In genomic region chr2:3193423-3194330, GRCh38 we compare ENCODE assay signal across 21 cellular contexts.
DNase-seq lines count a peak whose midpoint lies in the region; ATAC-seq, FAIRE-seq and TF ChIP-seq lines count a peak whose summit lies in the region.
"Had no signal": no experiment of that assay in that cellular context is flagged by ENCODE, and none has a peak within 500 bp of the region (broad histone marks: within the 10 kb centered on the region; RNA-seq: fewer than 3 reads in every experiment).

No MANE protein-coding gene starts in this region.

- TF ChIP-seq EP300 in Ishikawa (IDR thresholded peaks at IDR 0.05; ENCODE audit: borderline replicate concordance) (no peak), K562 (IDR thresholded peaks at IDR 0.05; ENCODE audit: low read length) (no peak)

- H3K27me3 ChIP-seq in K562 (ENCODE audit: control insufficient read depth in 2 of 2, insufficient read depth in 2 of 2, low read length in 2 of 2): no peaks in the 10 kb centered on the region
- H3K27me3 ChIP-seq: heart left ventricle, MG63 had no signal

- H3K9me1 ChIP-seq in K562 (ENCODE audit: control insufficient read depth, insufficient read depth, low read length): no peaks in the 10 kb centered on the region

- intact Hi-C loops in K562 (cut with micrococcal nuclease): no loop called here

- H3K9me3 ChIP-seq in K562 (replicated peaks; ENCODE audit: control insufficient read depth, insufficient read depth, low read depth, low read length): no peaks in the 10 kb centered on the region
- H3K9me3 ChIP-seq: heart left ventricle, MG63, mucosa of descending colon, psoas muscle had no signal

- in situ Hi-C loops in K562 (cut with MboI): no loop called here

- TF ChIP-seq POLR2A in K562 (conservative IDR thresholded peaks at IDR 0.05): no peak

- TF ChIP-seq CTCF in K562 (IDR thresholded peaks at IDR 0.05 in 2 of 3, conservative IDR thresholded peaks at IDR 0.05 in 1 of 3; ENCODE audit: insufficient read depth in 2 of 3, low read depth in 1 of 3, low read length in 3 of 3): no peak

- H3K27ac ChIP-seq in K562 (ENCODE audit: extremely low read depth, low read depth, low read length): no peak overlapping the region
- H3K27ac ChIP-seq: heart left ventricle, psoas muscle, RWPE1 had no signal

- H3K4me1 ChIP-seq in K562 (replicated peaks in 1 of 2; ENCODE audit: control insufficient read depth in 2 of 2, insufficient read depth in 2 of 2, low read length in 2 of 2): peaks cover 0 to 4% of the 10 kb centered on the region in 2 experiments; a peak in 2 of 5 replicates
- H3K4me1 ChIP-seq: heart left ventricle had no signal

- CTCF ChIA-PET in K562 (lab: Yijun Ruan, JAX; ENCODE audit: low intra/inter-chr PET ratio): no interaction called here

- no peak overlapping the region for H3K4me3 ChIP-seq in K562
- H3K4me3 ChIP-seq: heart left ventricle, MG63, mucosa of descending colon, psoas muscle had no signal

- H4K20me1 ChIP-seq in K562 (replicated peaks; ENCODE audit: control insufficient read depth, insufficient read depth, low read length): no peaks in the 10 kb centered on the region; the same call in 1 of the 2 replicates

- H3K4me2 ChIP-seq in K562 (ENCODE audit: insufficient read depth, low read length): no peak overlapping the region

- no peak overlapping the region for H2AFZ ChIP-seq in K562 (ENCODE audit: low read depth, low read length)

- no peaks in the 10 kb centered on the region for H3K79me2 ChIP-seq in K562 (ENCODE audit: control insufficient read depth, insufficient read depth, low read length)

- BruUV-seq in K562 (replicated peaks; lab: Mats Ljungman, UMichigan): no TSS peak

- H3K9ac ChIP-seq in K562 (ENCODE audit: insufficient read depth in 1 of 2, low read depth in 2 of 2, low read length in 2 of 2): no peak overlapping the region

- ATAC-seq in K562 (no peak), HG03520 (IDR thresholded peaks at IDR 0.05; ENCODE audit: unreplicated experiment) (no peak), GM18519 (IDR thresholded peaks at IDR 0.05; ENCODE audit: low FRiP score, unreplicated experiment) (no peak)
- ATAC-seq: activated T-cell treated with anti-CD3 and anti-CD28 coated beads, Interleukin-2, amount 50 U/mL, for 72 hours; heart left ventricle; left lobe of liver; mucosa of descending colon; stimulated activated naive CD8-positive, alpha-beta T cell treated with anti-CD3 and anti-CD28 coated beads, Interleukin-15, amount 100 ng/mL, for 72 hours had no signal

- POLR2A ChIA-PET in K562 (lab: Yijun Ruan, JAX): no interaction called here

- 83% methylated on average over 20 of the region's 22 CpGs for WGBS in K562 (ENCODE audit: insufficient coverage, low coverage, missing lambda C conversion rate)

- peak; percentile 49 for DNase-seq in NCI-H82 treated with DMSO at 0.1 percent for 48 hours (lab: John Stamatoyannopoulos, UW; ENCODE audit: unreplicated experiment)
- no peak for DNase-seq in K562 (ENCODE audit: extremely low read depth in 1 of 4, low spot score in 3 of 4)
- DNase-seq in renal cortical epithelial cell (ENCODE audit: low read depth): peak; percentile 33
- DNase-seq in amygdala (lab: John Stamatoyannopoulos, UW): no peak
- DNase-seq: activated CD4-positive, alpha-beta T cell treated with anti-CD3 and anti-CD28 coated beads for 4 hours; activated naive CD4-positive, alpha-beta T cell treated with anti-CD3 and anti-CD28 coated beads, Interleukin-2, amount 10 ng/mL, durations not matched to agents 7 days and 5 days; activated T-cell treated with anti-CD3 and anti-CD28 coated beads, Interleukin-2, amount 50 U/mL, for 72 hours; heart left ventricle; MG63; NCI-H187 treated with DMSO at 0.1 percent for 48 hours; NCI-H226; NK-92 treated with Interleukin-12 subunit alpha and Interleukin-12 subunit beta, amount 100 ng/mL, for 24 hours; stimulated activated CD4-positive, alpha-beta T cell treated with anti-CD3 and anti-CD28 coated beads, Interleukin-4, amount 100 ng/mL, for 4 hours; stimulated activated naive CD8-positive, alpha-beta T cell treated with anti-CD3 and anti-CD28 coated beads, Interleukin-15, amount 100 ng/mL, for 72 hours had no signal

- TF ChIP-seq RAD21 in Ishikawa (IDR thresholded peaks at IDR 0.05; ENCODE audit: low read depth) (no peak), K562 (CRISPR knock-in tag; conservative IDR thresholded peaks at IDR 0.05 in 1 of 2, IDR thresholded peaks at IDR 0.05 in 1 of 2) (no peak)

- peaks cover 59% of the 10 kb centered on the region; the same call in 2 of the 3 replicates for H3K36me3 ChIP-seq in K562 (ENCODE audit: control insufficient read depth, insufficient read depth, low read length)
- H3K36me3 ChIP-seq: MG63 had no signal

- no peak for FAIRE-seq in K562 (lab: Jason Lieb, UNC)

TF ChIP-seq in Ishikawa, 13 proteins besides CTCF, POLR2A, EP300 and RAD21:
- TF ChIP-seq CEBPB (IDR thresholded peaks at IDR 0.05): peak; percentile 72
- TF ChIP-seq TCF12 (IDR thresholded peaks at IDR 0.05; ENCODE audit: low read depth): no peak
- TF ChIP-seq ZBTB7A (IDR thresholded peaks at IDR 0.05; ENCODE audit: low read depth): no peak
- no peak for TF ChIP-seq REST (IDR thresholded peaks at IDR 0.05; ENCODE audit: low read depth)
- TF ChIP-seq NFIC (IDR thresholded peaks at IDR 0.05): no peak

TF ChIP-seq in K562, 482 proteins besides CTCF, POLR2A, EP300 and RAD21:
- peak; percentile 90 for TF ChIP-seq CEBPB (tag; IDR thresholded peaks at IDR 0.05)
- no peak for TF ChIP-seq NFE2 (IDR thresholded peaks at IDR 0.05; ENCODE audit: low read depth)
- no peak for TF ChIP-seq CEBPG (CRISPR knock-in tag; IDR thresholded peaks at IDR 0.05)
- TF ChIP-seq CEBPG (tag; conservative IDR thresholded peaks at IDR 0.05 in 1 of 2, IDR thresholded peaks at IDR 0.05 in 1 of 2): peak; percentile 67 to 81

Comparison
In these comparisons a context has a peak if more than half of its experiments do, and no peak if none do; other contexts are left out.
1. DNase-seq: peak in NCI-H82 treated with DMSO at 0.1 percent for 48 hours (single experiment) and renal cortical epithelial cell (single experiment); none in K562 (0 of 4) and amygdala (0 of 56).